In genomic region chr5:34449639-34450038, GRCh38 we compare ENCODE assay signal across 26 cellular contexts.
"Had no signal": no experiment of that assay in that cellular context is flagged by ENCODE, and none has a peak within 500 bp of the region (broad histone marks: within the 10 kb centered on the region; RNA-seq: fewer than 3 reads in every experiment).

No MANE protein-coding gene starts in this region.

- H3K36me3 ChIP-seq: colonic mucosa, esophagus squamous epithelium, gastrocnemius medialis, heart right ventricle, left lung, lower lobe of right lung had no signal

- H3K4me1 ChIP-seq: colonic mucosa, gastrocnemius medialis, heart right ventricle, left lung had no signal

- H3K27ac ChIP-seq: colonic mucosa, epithelial cell of prostate, esophagus squamous epithelium, gastrocnemius medialis, heart right ventricle, left lung, lower lobe of right lung had no signal

- H3K4me3 ChIP-seq: colonic mucosa, esophagus squamous epithelium, gastrocnemius medialis, heart right ventricle, left lung, lower lobe of right lung, mucosa of descending colon had no signal

- H3K9me3 ChIP-seq: colonic mucosa, esophagus squamous epithelium, gastrocnemius medialis, heart right ventricle, left lung, lower lobe of right lung, mucosa of descending colon had no signal

- DNase-seq: colonic mucosa; cortex of kidney; effector CD8-positive, alpha-beta T cell; effector memory CD8-positive, alpha-beta T cell; endodermal cell; erythroblast; esophagus squamous epithelium; foreskin fibroblast; foreskin melanocyte; gastrocnemius medialis; glutamatergic neuron; head of caudate nucleus; heart right ventricle; hippocampal formation; left cardiac atrium; left lung; left ventricle myocardium superior; lower lobe of right lung; mesenchymal stem cell; mucosa of descending colon; naive thymus-derived CD4-positive, alpha-beta T cell had no signal

- FAIRE-seq: endometrium, islet of Langerhans, keratinocyte had no signal

- H3K27me3 ChIP-seq: colonic mucosa had no signal

- ATAC-seq: effector memory CD8-positive, alpha-beta T cell; esophagus mucosa; gastrocnemius medialis; heart right ventricle; left cardiac atrium; left lung; left ventricle myocardium superior; lower lobe of right lung; mucosa of descending colon; naive thymus-derived CD4-positive, alpha-beta T cell had no signal
